Comparison of ENCODE assay signal across 13 cellular contexts in genomic region chr13:90545070-90545840, GRCh38.
DNase-seq lines count a peak whose midpoint lies in the region; ATAC-seq and TF ChIP-seq lines count a peak whose summit lies in the region.
"Had no signal": no experiment of that assay in that cellular context is flagged by ENCODE, and none has a peak within 500 bp of the region (broad histone marks: within the 10 kb centered on the region; RNA-seq: fewer than 3 reads in every experiment).

No MANE protein-coding gene starts in this region.

- H3K9me3 ChIP-seq in testis: no peaks in the 10 kb centered on the region

- intact Hi-C loops in testis (cut with DNase I; ENCODE audit: low total_unique reads): no loop called here

- no peaks in the 10 kb centered on the region for H3K36me3 ChIP-seq in testis (ENCODE audit: low read depth, missing control alignments)
- H3K36me3 ChIP-seq: tibial artery had no signal

- no peak overlapping the region for H3K27ac Mint-ChIP-seq in stimulated activated memory B cell treated with anti-CD40 and anti-IgM and Interleukin-4, amounts not matched to agents 10 μg/mL and 1 μg/mL and 100 μg/mL, for 72 hours

- no peak overlapping the region for H3K4me3 Mint-ChIP-seq in stimulated activated memory B cell treated with anti-CD40 and anti-IgM and Interleukin-4, amounts not matched to agents 10 μg/mL and 1 μg/mL and 100 μg/mL, for 72 hours

- H3K4me1 Mint-ChIP-seq in stimulated activated memory B cell treated with anti-CD40 and anti-IgM and Interleukin-4, amounts not matched to agents 10 μg/mL and 1 μg/mL and 100 μg/mL, for 72 hours: no peaks in the 10 kb centered on the region

- ATAC-seq in stimulated activated memory B cell treated with anti-CD40 and anti-IgM and Interleukin-4, amounts not matched to agents 10 μg/mL and 1 μg/mL and 100 μg/mL, for 72 hours: no peak
- ATAC-seq: body of pancreas had no signal

- H3K27ac ChIP-seq in testis: no peak overlapping the region
- H3K27ac ChIP-seq: body of pancreas, tibial artery had no signal

- TF ChIP-seq POLR2A in testis (IDR thresholded peaks at IDR 0.05): no peak

- H3K4me3 ChIP-seq in testis: no peak overlapping the region
- H3K4me3 ChIP-seq: body of pancreas, tibial artery had no signal

- peaks cover 14% of the 10 kb centered on the region for H3K9me3 Mint-ChIP-seq in stimulated activated memory B cell treated with anti-CD40 and anti-IgM and Interleukin-4, amounts not matched to agents 10 μg/mL and 1 μg/mL and 100 μg/mL, for 72 hours

- WGBS in testis, 2 donors: 81 to 92% methylated on average over 4 of the region's 4 CpGs

- H3K36me3 Mint-ChIP-seq in stimulated activated memory B cell treated with anti-CD40 and anti-IgM and Interleukin-4, amounts not matched to agents 10 μg/mL and 1 μg/mL and 100 μg/mL, for 72 hours: no peaks in the 10 kb centered on the region

- H3K27me3 Mint-ChIP-seq in stimulated activated memory B cell treated with anti-CD40 and anti-IgM and Interleukin-4, amounts not matched to agents 10 μg/mL and 1 μg/mL and 100 μg/mL, for 72 hours: no peaks in the 10 kb centered on the region

- H3K27me3 ChIP-seq in testis: no peaks in the 10 kb centered on the region
- H3K27me3 ChIP-seq: body of pancreas, tibial artery had no signal

- TF ChIP-seq CTCF in testis (IDR thresholded peaks at IDR 0.05): no peak

- H3K4me1 ChIP-seq in testis: no peaks in the 10 kb centered on the region
- H3K4me1 ChIP-seq: body of pancreas, tibial artery had no signal

- peak; percentile 17 for DNase-seq in NCI-H82 (lab: John Stamatoyannopoulos, UW)
- DNase-seq in NCI-H82 treated with DMSO at 0.1 percent for 48 hours (lab: John Stamatoyannopoulos, UW; ENCODE audit: unreplicated experiment): no peak
- DNase-seq in NCI-H345 (lab: John Stamatoyannopoulos, UW): peak; percentile 55
- peak; percentile 11 for DNase-seq in astrocyte of the hippocampus (ENCODE audit: low read depth, low spot score)
- peak; percentile 35 for DNase-seq in testis
- no peak for DNase-seq in ureter (ENCODE audit: low spot score)
- no peak for DNase-seq in stimulated activated CD4-positive, alpha-beta T cell treated with anti-CD3 and anti-CD28 coated beads, Interleukin-4, amount 100 ng/mL, for 1 hour
- DNase-seq: 8988T; activated effector memory CD4-positive, alpha-beta T cell treated with anti-CD3 and anti-CD28 coated beads, Interleukin-2, amount 50 U/mL, for 16 hours; C1 segment of cervical spinal cord; tibial artery had no signal

Comparison
In these comparisons a context has a peak if more than half of its experiments do, and no peak if none do; other contexts are left out.
1. DNase-seq: peak in NCI-H82 (single experiment), NCI-H345 (single experiment), astrocyte of the hippocampus (single experiment) and testis (single experiment); none in NCI-H82 treated with DMSO at 0.1 percent for 48 hours (single experiment), ureter (single experiment) and stimulated activated CD4-positive, alpha-beta T cell treated with anti-CD3 and anti-CD28 coated beads, Interleukin-4, amount 100 ng/mL, for 1 hour (single experiment).